Comparison of ENCODE assay signal across 8 cellular contexts in genomic region chr17:15999974-16000827, GRCh38. TPM values are rescaled to one million over a fixed set of nuclear protein-coding genes. Genes with fewer than 3 reads are reported as not detected.
DNase-seq lines count a peak whose midpoint lies in the region; ATAC-seq and TF ChIP-seq lines count a peak whose summit lies in the region.

No MANE protein-coding gene starts in this region.

- peak overlapping the region; percentile 78 for H2BK5ac ChIP-seq in neuronal stem cell (ENCODE audit: low read length)

- no peaks in the 10 kb centered on the region for H3K79me1 ChIP-seq in neuronal stem cell (ENCODE audit: low read depth, low read length)

- H3K4ac ChIP-seq in neuronal stem cell (ENCODE audit: low read length) = no peak overlapping the region

- H4K91ac ChIP-seq in neuronal stem cell (ENCODE audit: low read depth, low read length, poor library complexity) = no peak overlapping the region

- TF ChIP-seq CTCF in VCaP (conservative IDR thresholded peaks at IDR 0.05) (no peak), fibroblast of lung (conservative IDR thresholded peaks at IDR 0.05 in 1 of 2, IDR thresholded peaks at IDR 0.05 in 1 of 2; ENCODE audit: low read depth in 1 of 2, low read length in 2 of 2) (no peak)

- H3K36me3 ChIP-seq in fibroblast of lung (ENCODE audit: control insufficient read depth, insufficient read depth, low read length) (peaks cover 11% of the 10 kb centered on the region), neuronal stem cell (replicated peaks in 1 of 2; ENCODE audit: control insufficient read depth in 2 of 2, insufficient read depth in 2 of 2, low read length in 2 of 2) (peaks cover 20 to 50% of the 10 kb centered on the region in 2 donors)

- no CpG with 5 or more reads among the region's 64 CpGs for WGBS in neuronal stem cell (ENCODE audit: extremely low coverage in 2 of 2, insufficient read length in 2 of 2, insufficient replicate concordance in 1 of 2), 2 donors

- H2AFZ ChIP-seq in fibroblast of lung (ENCODE audit: low read length) (peak overlapping the region; percentile 3), neuronal stem cell (ENCODE audit: low read length) (peak overlapping the region; percentile 96)

- DNase-seq in EH (ENCODE audit: low read depth) (peak; percentile 52), HS-27A (ENCODE audit: low read depth) (peak; percentile 27), fibroblast of lung (ENCODE audit: low read depth in 2 of 2) (peak; percentile 39 to 41), neuronal stem cell (ENCODE audit: low spot score) (no peak), cortex of kidney (lab: John Stamatoyannopoulos, UW) (no peak), DMS153 (lab: John Stamatoyannopoulos, UW) (no peak)

- H3K27ac ChIP-seq in VCaP (peak overlapping the region; percentile 92), fibroblast of lung (ENCODE audit: insufficient read depth, low read length) (peak overlapping the region; percentile 98), neuronal stem cell (replicated peaks; ENCODE audit: low read length) (peak overlapping the region; percentile 96)

- peak overlapping the region; percentile 97 for H3K18ac ChIP-seq in neuronal stem cell (ENCODE audit: low read length)

- peaks cover 20% of the 10 kb centered on the region for H3K79me2 ChIP-seq in fibroblast of lung (ENCODE audit: control insufficient read depth, insufficient read depth, low read length)

- H4K8ac ChIP-seq in neuronal stem cell (ENCODE audit: low read depth, low read length) = peak overlapping the region; percentile 21

- H2BK12ac ChIP-seq in neuronal stem cell (ENCODE audit: low read length) = no peak overlapping the region

- peak overlapping the region; percentile 99 for H3K4me2 ChIP-seq in fibroblast of lung (ENCODE audit: extremely low read depth, insufficient read depth, low read length)
- H3K4me2 ChIP-seq in neuronal stem cell (ENCODE audit: insufficient read depth, low read length, poor library complexity, severe bottlenecking) = peak overlapping the region; percentile 58

- H4K20me1 ChIP-seq in fibroblast of lung (ENCODE audit: control insufficient read depth, extremely low read depth, insufficient read depth, low read length) = peaks cover 2% of the 10 kb centered on the region

- H3K9ac ChIP-seq in fibroblast of lung (ENCODE audit: insufficient read depth, low read length) = peak overlapping the region; percentile 93
- peak overlapping the region; percentile 97 for H3K9ac ChIP-seq in neuronal stem cell (ENCODE audit: low read depth, low read length, poor library complexity)

- H3K27me3 ChIP-seq in fibroblast of lung (ENCODE audit: control insufficient read depth, insufficient read depth, low read length) (no peaks in the 10 kb centered on the region), neuronal stem cell (ENCODE audit: control insufficient read depth in 3 of 3, insufficient read depth in 3 of 3, low read depth in 1 of 3, low read length in 3 of 3) (no peaks in the 10 kb centered on the region)

- no peak overlapping the region for H2BK120ac ChIP-seq in neuronal stem cell (ENCODE audit: low read depth, low read length)

- H3K14ac ChIP-seq in neuronal stem cell (ENCODE audit: low read length) = no peak overlapping the region

- peak; percentile 11 for ATAC-seq in GM19468 (IDR thresholded peaks at IDR 0.05; ENCODE audit: extremely low read depth, unreplicated experiment)

- H2AK5ac ChIP-seq in neuronal stem cell (ENCODE audit: low read depth, low read length) = peak overlapping the region; percentile 3

- peak overlapping the region; percentile 66 to 87 (median 83) for H3K4me3 ChIP-seq in fibroblast of lung (replicated peaks in 1 of 4; ENCODE audit: control extremely low read depth in 1 of 4, insufficient read depth in 1 of 4, low read depth in 3 of 4, low read length in 4 of 4)
- H3K4me3 ChIP-seq in neuronal stem cell (ENCODE audit: low read length in 2 of 2) = peak overlapping the region; percentile 85 to 95

- H3K23ac ChIP-seq in neuronal stem cell (ENCODE audit: low read depth, low read length, poor library complexity) = peak overlapping the region; percentile 99

- H2BK15ac ChIP-seq in neuronal stem cell (ENCODE audit: low read length) = no peak overlapping the region

- H3K9me3 ChIP-seq in fibroblast of lung (ENCODE audit: control insufficient read depth, insufficient read depth, low read depth, low read length) = no peaks in the 10 kb centered on the region
- H3K9me3 ChIP-seq in neuronal stem cell (replicated peaks in 1 of 2; ENCODE audit: control insufficient read depth in 2 of 2, insufficient read depth in 1 of 2, low read depth in 1 of 2, low read length in 2 of 2) = peaks cover 4 to 21% of the 10 kb centered on the region in 2 donors

- H3K4me1 ChIP-seq in fibroblast of lung (ENCODE audit: control insufficient read depth, extremely low read depth, insufficient read depth, low read length) = peaks cover 6% of the 10 kb centered on the region
- peaks cover 5% of the 10 kb centered on the region in 2 donors for H3K4me1 ChIP-seq in neuronal stem cell (ENCODE audit: control insufficient read depth in 2 of 2, insufficient read depth in 1 of 2, low read depth in 1 of 2, low read length in 2 of 2)

RNA-seq across cellular contexts. Expression of gene TTC19, which starts 0.6 kb away (rescaled TPM):
- 23.0 and 36.2 TPM in 2 replicates for total RNA-seq in fibroblast of lung
- 4.2 and 4.3 TPM in 2 replicates for polyA plus RNA-seq in fibroblast of lung
- polyA plus RNA-seq in fibroblast of lung (2012) = 14.9 and 15.3 TPM in 2 replicates
- 1.4 and 9.9 TPM in 2 replicates for polyA minus RNA-seq in fibroblast of lung (ENCODE audit: low replicate concordance)
- 25.3 TPM for polyA plus RNA-seq in neuronal stem cell (2013, experiment 1 of 2)
- 25.3 TPM for polyA plus RNA-seq in neuronal stem cell (2013, experiment 2 of 2)

RNA-seq across cellular contexts. Expression of gene ZSWIM7, which starts 0.7 kb away (rescaled TPM):
- total RNA-seq in fibroblast of lung = 15.4 and 28.9 TPM in 2 replicates
- 17.6 and 23.2 TPM in 2 replicates for polyA plus RNA-seq in fibroblast of lung
- polyA plus RNA-seq in fibroblast of lung (2012) = 12.8 and 20.7 TPM in 2 replicates
- 14.7 and 16.0 TPM in 2 replicates for polyA minus RNA-seq in fibroblast of lung (ENCODE audit: low replicate concordance)
- 39.8 TPM for polyA plus RNA-seq in neuronal stem cell (2013, experiment 1 of 2)
- polyA plus RNA-seq in neuronal stem cell (2013, experiment 2 of 2) = 40.3 TPM

RNA-seq across cellular contexts. Expression of gene ADORA2B, which starts 55.3 kb away (rescaled TPM):
- total RNA-seq in fibroblast of lung = 10.5 and 17.2 TPM in 2 replicates
- polyA plus RNA-seq in fibroblast of lung = 3.1 and 6.3 TPM in 2 replicates
- 2.6 and 6.2 TPM in 2 replicates for polyA plus RNA-seq in fibroblast of lung (2012)
- polyA minus RNA-seq in fibroblast of lung (ENCODE audit: low replicate concordance) = 3.0 and 8.7 TPM in 2 replicates
- polyA plus RNA-seq in neuronal stem cell (2013, experiment 1 of 2) = 1.7 TPM
- 1.5 TPM for polyA plus RNA-seq in neuronal stem cell (2013, experiment 2 of 2)

Comparison
In these comparisons a context has a peak if more than half of its experiments do, and no peak if none do; other contexts are left out.
1. DNase-seq: peak in EH (single experiment), HS-27A (single experiment) and fibroblast of lung (2 of 2); none in neuronal stem cell (single experiment), cortex of kidney (single experiment) and DMS153 (single experiment).
2. Peak in every context shown above with its lines, with median percentiles within 50 percentile points of each other: H3K27ac ChIP-seq.